9 cellular contexts compared by ENCODE assay signal in the genomic region with DNA sequence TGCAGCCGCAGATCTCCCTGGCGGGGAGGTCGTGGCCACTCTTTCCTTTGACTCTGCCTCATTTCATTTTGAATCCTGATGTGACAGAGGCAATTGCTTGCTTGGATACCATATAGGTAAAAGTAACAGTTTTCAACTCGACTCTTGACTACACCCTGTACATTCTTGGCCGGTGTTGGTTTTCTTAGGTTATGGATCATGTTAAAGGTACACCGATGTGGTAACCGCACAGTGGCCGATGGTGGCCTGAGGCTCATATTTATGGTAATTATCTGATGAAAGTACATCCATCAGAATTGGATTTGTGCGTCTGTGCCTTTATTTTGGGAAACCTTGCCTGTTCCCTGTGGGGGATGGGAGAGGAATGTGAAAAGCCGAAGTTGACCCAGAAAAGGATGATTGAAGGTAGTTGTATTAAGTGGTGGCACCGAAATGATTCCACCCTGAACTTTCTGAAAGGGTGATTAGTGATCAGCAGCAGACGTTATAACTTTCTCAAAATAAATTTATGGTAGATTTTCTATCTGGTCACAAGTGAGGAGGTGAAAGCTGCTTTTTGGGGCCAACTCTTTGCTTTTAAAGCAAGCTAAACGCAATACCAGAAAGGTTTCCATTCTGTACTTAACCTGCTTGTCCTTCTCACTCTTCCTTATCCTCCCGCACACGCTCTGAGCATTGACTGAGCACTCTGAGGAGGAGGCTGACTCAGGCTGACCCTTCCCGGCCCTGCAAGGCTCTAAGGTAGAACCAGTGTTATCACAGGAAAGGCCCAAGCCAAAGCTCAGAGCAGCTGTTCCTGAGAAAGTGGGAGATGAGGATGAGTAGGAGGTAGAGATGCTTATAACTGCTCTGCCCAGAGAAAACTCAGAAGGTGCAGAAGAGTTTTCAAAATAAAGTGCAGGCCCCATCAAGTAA. TPM values are rescaled to one million over a fixed set of nuclear protein-coding genes. Genes with fewer than 3 reads are reported as not detected.
DNase-seq lines count a peak whose midpoint lies in the region; ATAC-seq, FAIRE-seq and TF ChIP-seq lines count a peak whose summit lies in the region.
"Had no signal": no experiment of that assay in that cellular context is flagged by ENCODE, and none has a peak within 500 bp of the region (broad histone marks: within the 10 kb centered on the region; RNA-seq: fewer than 3 reads in every experiment).

No MANE protein-coding gene starts in this region.

- no peaks in the 10 kb centered on the region for H3K36me3 ChIP-seq in vagina

- H3K4me1 ChIP-seq in mononuclear cell (ENCODE audit: insufficient read depth, low read length): peaks cover 40% of the 10 kb centered on the region
- peaks cover 27% of the 10 kb centered on the region for H3K4me1 ChIP-seq in vagina

- ATAC-seq in HG03469 (IDR thresholded peaks at IDR 0.05; ENCODE audit: unreplicated experiment): no peak

- FAIRE-seq in GM19239 (lab: Jason Lieb, UNC): no peak

- TF ChIP-seq CTCF in cardiac fibroblast (IDR thresholded peaks at IDR 0.05; ENCODE audit: low read depth, low read length) (no peak), vagina (IDR thresholded peaks at IDR 0.05) (no peak)

- intact Hi-C loops in vagina (cut with DNase I): no loop called here

- peak overlapping the region; percentile 97 for H3K27ac ChIP-seq in vagina
- H3K27ac ChIP-seq: KMS-11 had no signal

- H3K4me3 ChIP-seq in cardiac fibroblast (replicated peaks in 1 of 2; ENCODE audit: low read depth in 2 of 2, low read length in 2 of 2) (peak overlapping the region; percentile 80 to 83), mononuclear cell (ENCODE audit: low read length) (peak overlapping the region; percentile 53), vagina (peak overlapping the region; percentile 69 to 94)

- peak; percentile 63 for DNase-seq in Caki2 (ENCODE audit: low read depth)
- DNase-seq in NCI-H1105 (lab: John Stamatoyannopoulos, UW): peak; percentile 55
- DNase-seq in cardiac fibroblast (ENCODE audit: low read depth in 2 of 2): peak in 1 of 2 donors; percentile 55
- DNase-seq in vagina (ENCODE audit: extremely low spot score in 2 of 2): no peak
- no peak for DNase-seq in GM19239 (ENCODE audit: insufficient read length, low spot score)
- no peak for DNase-seq in DMS 273 treated with DMSO at 0.1 percent for 48 hours (lab: John Stamatoyannopoulos, UW)

- H3K27me3 ChIP-seq in mononuclear cell (ENCODE audit: insufficient read depth, low read length) (peaks cover 22% of the 10 kb centered on the region), vagina (no peaks in the 10 kb centered on the region)

- TF ChIP-seq POLR2A in vagina (IDR thresholded peaks at IDR 0.05): no peak

- H3K9me3 ChIP-seq in mononuclear cell (ENCODE audit: low read depth, low read length) (no peaks in the 10 kb centered on the region), vagina (no peaks in the 10 kb centered on the region)

- in situ Hi-C loops in Caki2 (cut with HindIII; ENCODE audit: low pct_unique_long_range_greater_than_20kb, low sequenced_read_pairs): no loop called here

RNA-seq across cellular contexts. Expression of gene B3GNT5, which starts 2.0 kb away (rescaled TPM):
- total RNA-seq in Caki2 (2014; rRNA removed; shearing (Covaris generic); ENCODE audit: low replicate concordance): 7.9 and 8.0 TPM in 2 replicates
- total RNA-seq in mononuclear cell (37.6 TPM), vagina (20.4 TPM)

Comparison
In these comparisons a context has a peak if more than half of its experiments do, and no peak if none do; other contexts are left out.
1. DNase-seq: peak in Caki2 (single experiment) and NCI-H1105 (single experiment); none in vagina (0 of 2), GM19239 (single experiment) and DMS 273 treated with DMSO at 0.1 percent for 48 hours (single experiment).
2. Peak in every context shown above with its lines, with median percentiles within 50 percentile points of each other: H3K4me3 ChIP-seq.